In the genomic region with DNA sequence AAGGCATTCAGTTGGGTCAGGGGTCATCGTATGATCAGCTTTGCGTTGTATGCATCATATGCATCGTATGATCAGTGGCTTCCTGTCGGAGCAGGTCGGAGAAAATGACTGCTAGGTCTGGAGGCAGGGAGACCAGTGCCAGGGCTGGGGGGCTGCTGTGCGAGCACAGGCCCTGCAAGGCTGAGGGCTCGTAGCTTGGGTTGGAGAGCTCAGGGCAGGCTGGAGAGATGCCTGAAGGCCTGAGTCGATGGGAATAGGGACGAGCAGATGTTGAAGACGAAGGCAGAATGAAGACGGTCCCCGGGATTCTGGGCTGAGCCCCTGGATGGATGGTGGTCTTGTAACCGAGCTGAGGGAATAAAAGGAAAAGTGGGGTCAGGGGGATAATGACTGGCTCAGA, we compare ENCODE assay signal across 21 cellular contexts. TPM values are rescaled to one million over a fixed set of nuclear protein-coding genes. Genes with fewer than 3 reads are reported as not detected.
DNase-seq lines count a peak whose midpoint lies in the region; ATAC-seq and TF ChIP-seq lines count a peak whose summit lies in the region.
"Had no signal": no experiment of that assay in that cellular context is flagged by ENCODE, and none has a peak within 500 bp of the region (broad histone marks: within the 10 kb centered on the region; RNA-seq: fewer than 3 reads in every experiment).

No MANE protein-coding gene starts in this region.

- intact Hi-C loops in mucosa of descending colon (cut with DNase I, micrococcal nuclease), result no loop called here

- no peak for TF ChIP-seq CTCF in OCI-LY3 (IDR thresholded peaks at IDR 0.05; ENCODE audit: low read depth, low read length)
- TF ChIP-seq CTCF in mucosa of descending colon (IDR thresholded peaks at IDR 0.05), result no peak

- H3K4me3 Mint-ChIP-seq in stimulated activated naive CD8-positive, alpha-beta T cell treated with anti-CD3 and anti-CD28 coated beads, Interleukin-15, Interleukin-2, amounts not matched to agents 100 ng/mL and 50 ng/mL, for 24 hours, result no peak overlapping the region
- H3K4me3 Mint-ChIP-seq in immature natural killer cell, result peak overlapping the region; percentile 54 to 91 (median 85)

- no peaks in the 10 kb centered on the region for H3K79me2 ChIP-seq in OCI-LY3 (ENCODE audit: low read length)

- H3K9ac ChIP-seq in OCI-LY3 (ENCODE audit: low read length), result peak overlapping the region; percentile 64; the same call in 1 of the 2 replicates

- DNase-seq in stimulated activated naive CD8-positive, alpha-beta T cell treated with anti-CD3 and anti-CD28 coated beads, Interleukin-15, Interleukin-2, amounts not matched to agents 100 U/mL and 50 U/mL, for 24 hours, result no peak
- DNase-seq in immature natural killer cell, result no peak
- no peak for DNase-seq in HEK293T (ENCODE audit: extremely low spot score)
- no peak for DNase-seq in mucosa of descending colon
- DNase-seq: activated CD4-positive, CD25-positive, alpha-beta regulatory T cell; brain microvascular endothelial cell; Calu3; colonic mucosa; heart left ventricle; left lung; NCI-H1417 treated with DMSO at 0.1 percent for 48 hours; NCI-H510A treated with DMSO at 0.1 percent for 48 hours; T-helper 9 cell had no signal

- H3K36me3 ChIP-seq in OCI-LY3 (replicated peaks; ENCODE audit: low read depth, low read length) (peaks cover 3% of the 10 kb centered on the region), mucosa of descending colon (ENCODE audit: low read depth) (no peaks in the 10 kb centered on the region)
- H3K36me3 ChIP-seq: brain microvascular endothelial cell, colonic mucosa, heart left ventricle, left lung, upper lobe of left lung had no signal

- no peaks in the 10 kb centered on the region for H4K20me1 ChIP-seq in OCI-LY3 (ENCODE audit: insufficient read depth, low read length)

- no peak overlapping the region for H3K4me3 ChIP-seq in OCI-LY3 (ENCODE audit: low read length)
- no peak overlapping the region for H3K4me3 ChIP-seq in mucosa of descending colon
- H3K4me3 ChIP-seq: colonic mucosa, heart left ventricle, left lung, skin epidermis, upper lobe of left lung had no signal

- H3K9me3 ChIP-seq in OCI-LY3 (ENCODE audit: insufficient read depth, low read length) (no peaks in the 10 kb centered on the region), mucosa of descending colon (no peaks in the 10 kb centered on the region)
- H3K9me3 ChIP-seq: colonic mucosa, left lung, upper lobe of left lung had no signal

- H3K36me3 Mint-ChIP-seq in stimulated activated naive CD8-positive, alpha-beta T cell treated with anti-CD3 and anti-CD28 coated beads, Interleukin-15, Interleukin-2, amounts not matched to agents 100 ng/mL and 50 ng/mL, for 24 hours (ENCODE audit: low read depth), result peaks cover 41% of the 10 kb centered on the region
- peaks cover 29 to 40% (median 32%) of the 10 kb centered on the region in 3 donors for H3K36me3 Mint-ChIP-seq in immature natural killer cell

- POLR2A ChIA-PET in HEK293T (lab: Yijun Ruan, JAX), result no interaction called here

- ATAC-seq in stimulated activated naive CD8-positive, alpha-beta T cell treated with anti-CD3 and anti-CD28 coated beads, Interleukin-15, Interleukin-2, amounts not matched to agents 100 U/mL and 50 U/mL, for 24 hours, result no peak
- ATAC-seq in GM18909 (IDR thresholded peaks at IDR 0.05; ENCODE audit: poor library complexity, unreplicated experiment), result no peak
- no peak for ATAC-seq in mucosa of descending colon
- ATAC-seq: HCT116, heart left ventricle, HepG2, left lung had no signal

- peaks cover 95% of the 10 kb centered on the region for H3K4me1 Mint-ChIP-seq in stimulated activated naive CD8-positive, alpha-beta T cell treated with anti-CD3 and anti-CD28 coated beads, Interleukin-15, Interleukin-2, amounts not matched to agents 100 ng/mL and 50 ng/mL, for 24 hours (ENCODE audit: low read depth)
- H3K4me1 Mint-ChIP-seq in immature natural killer cell, result peaks cover 98% of the 10 kb centered on the region in 2 donors

- no peaks in the 10 kb centered on the region for H3K27me3 ChIP-seq in OCI-LY3 (ENCODE audit: low read depth, low read length)
- H3K27me3 ChIP-seq: brain microvascular endothelial cell, colonic mucosa, heart left ventricle, left lung, upper lobe of left lung had no signal

- peak overlapping the region; percentile 97; the same call in 1 of the 2 replicates for H3K27ac ChIP-seq in OCI-LY3 (ENCODE audit: low read length)
- H3K27ac ChIP-seq: brain microvascular endothelial cell, colonic mucosa, left lung, upper lobe of left lung had no signal

- peaks cover 47% of the 10 kb centered on the region for H3K4me1 ChIP-seq in OCI-LY3 (ENCODE audit: low read length)
- H3K4me1 ChIP-seq in mucosa of descending colon (ENCODE audit: low read depth), result no peaks in the 10 kb centered on the region
- H3K4me1 ChIP-seq: colonic mucosa had no signal

- H3K9me3 Mint-ChIP-seq in stimulated activated naive CD8-positive, alpha-beta T cell treated with anti-CD3 and anti-CD28 coated beads, Interleukin-15, Interleukin-2, amounts not matched to agents 100 ng/mL and 50 ng/mL, for 24 hours, result peaks cover 5% of the 10 kb centered on the region
- H3K9me3 Mint-ChIP-seq in immature natural killer cell, result no peaks in the 10 kb centered on the region

- H2AFZ ChIP-seq in OCI-LY3 (ENCODE audit: low read depth, low read length), result no peak overlapping the region

- H3K4me2 ChIP-seq in OCI-LY3 (ENCODE audit: low read length), result no peak overlapping the region

- CTCF ChIA-PET in HEK293T (lab: Yijun Ruan, JAX), result no interaction called here

- peak overlapping the region; percentile 16 for H3K27ac Mint-ChIP-seq in stimulated activated naive CD8-positive, alpha-beta T cell treated with anti-CD3 and anti-CD28 coated beads, Interleukin-15, Interleukin-2, amounts not matched to agents 100 ng/mL and 50 ng/mL, for 24 hours
- H3K27ac Mint-ChIP-seq in immature natural killer cell, result peak overlapping the region; percentile 94 to 99 (median 95)

- no peaks in the 10 kb centered on the region for H3K27me3 Mint-ChIP-seq in stimulated activated naive CD8-positive, alpha-beta T cell treated with anti-CD3 and anti-CD28 coated beads, Interleukin-15, Interleukin-2, amounts not matched to agents 100 ng/mL and 50 ng/mL, for 24 hours
- H3K27me3 Mint-ChIP-seq in immature natural killer cell (ENCODE audit: low read depth in 3 of 3), result no peaks in the 10 kb centered on the region

TF ChIP-seq in HEK293T, 16 proteins besides CTCF, POLR2A, EP300 and RAD21:
- TF ChIP-seq SP1 (IDR thresholded peaks at IDR 0.05) (no peak), FOXM1 (IDR thresholded peaks at IDR 0.05; ENCODE audit: borderline replicate concordance) (no peak), ZNF384 (IDR thresholded peaks at IDR 0.05) (no peak), TARDBP (IDR thresholded peaks at IDR 0.05) (no peak), CTBP1 (IDR thresholded peaks at IDR 0.05; ENCODE audit: borderline replicate concordance) (no peak), ARNT (IDR thresholded peaks at IDR 0.05) (no peak), FOXA1 (IDR thresholded peaks at IDR 0.05) (no peak), HDGF (IDR thresholded peaks at IDR 0.05; ENCODE audit: borderline replicate concordance) (no peak), LEF1 (IDR thresholded peaks at IDR 0.05; ENCODE audit: borderline replicate concordance) (no peak), BHLHE40 (IDR thresholded peaks at IDR 0.05; ENCODE audit: borderline replicate concordance) (no peak), SUZ12 (IDR thresholded peaks at IDR 0.05) (no peak), FOXK2 (IDR thresholded peaks at IDR 0.05) (no peak), L3MBTL2 (conservative IDR thresholded peaks at IDR 0.05) (no peak), NFRKB (IDR thresholded peaks at IDR 0.05) (no peak)
- TF ChIP-seq, protein P1, sequence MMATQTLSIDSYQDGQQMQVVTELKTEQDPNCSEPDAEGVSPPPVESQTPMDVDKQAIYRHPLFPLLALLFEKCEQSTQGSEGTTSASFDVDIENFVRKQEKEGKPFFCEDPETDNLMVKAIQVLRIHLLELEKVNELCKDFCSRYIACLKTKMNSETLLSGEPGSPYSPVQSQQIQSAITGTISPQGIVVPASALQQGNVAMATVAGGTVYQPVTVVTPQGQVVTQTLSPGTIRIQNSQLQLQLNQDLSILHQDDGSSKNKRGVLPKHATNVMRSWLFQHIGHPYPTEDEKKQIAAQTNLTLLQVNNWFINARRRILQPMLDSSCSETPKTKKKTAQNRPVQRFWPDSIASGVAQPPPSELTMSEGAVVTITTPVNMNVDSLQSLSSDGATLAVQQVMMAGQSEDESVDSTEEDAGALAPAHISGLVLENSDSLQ (IDR thresholded peaks at IDR 0.05), result no peak

RNA-seq across cellular contexts. Expression of gene ACKR3, which starts 25.3 kb away (rescaled TPM):
- polyA plus RNA-seq in immature natural killer cell, result 1 to 10 TPM; 3.1 to 7.8 (median 5.9) TPM
- total RNA-seq in mucosa of descending colon, result 10 to 100 TPM in 2 of 3 donors, 1 to 10 TPM in 1; 8.0 to 17.9 (median 11.9) TPM
- total RNA-seq: HepG2, SK-MEL-5 had no signal
- polyA plus RNA-seq: HepG2 had no signal
